9 cellular contexts compared by ENCODE assay signal in the genomic region with DNA sequence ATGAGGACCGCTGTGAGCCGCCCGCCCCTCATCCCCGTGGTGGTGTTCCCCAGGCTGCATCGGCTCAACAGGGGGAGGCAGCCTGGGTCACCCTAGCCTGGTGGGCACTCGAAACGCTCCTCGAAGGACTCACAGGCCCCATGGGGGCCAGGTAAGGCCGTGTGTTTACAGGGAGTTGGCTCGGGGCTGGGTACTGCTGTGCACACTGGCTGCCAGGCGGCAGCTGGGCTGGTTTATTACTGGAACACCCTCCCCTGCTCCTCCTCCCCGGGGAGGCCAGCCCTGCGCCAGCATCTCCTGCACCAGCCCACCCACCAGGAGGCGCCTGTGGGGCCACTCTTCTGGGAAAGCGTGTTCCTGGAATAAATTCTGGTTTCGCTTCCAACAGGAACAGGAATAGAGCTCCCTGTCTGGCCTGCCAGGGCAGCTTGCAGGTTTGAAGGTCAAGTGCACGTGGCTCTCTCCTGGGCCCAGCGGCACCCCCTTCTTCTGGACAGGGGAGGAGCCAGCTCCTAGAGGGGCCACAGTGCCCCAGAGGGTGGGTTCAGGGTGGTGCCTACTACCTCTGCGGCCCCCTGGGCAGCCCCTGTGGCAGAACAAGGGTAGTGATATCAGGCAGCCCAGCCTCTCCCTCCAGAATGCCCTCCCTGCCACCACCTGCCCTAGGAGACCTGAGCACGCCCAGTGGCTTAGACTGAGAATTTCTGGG.
DNase-seq lines count a peak whose midpoint lies in the region; ATAC-seq and TF ChIP-seq lines count a peak whose summit lies in the region.
"Had no signal": no experiment of that assay in that cellular context is flagged by ENCODE, and none has a peak within 500 bp of the region (broad histone marks: within the 10 kb centered on the region; RNA-seq: fewer than 3 reads in every experiment).

No MANE protein-coding gene starts in this region.

- no peaks in the 10 kb centered on the region for H3K27me3 ChIP-seq in GM06990 (replicated peaks; ENCODE audit: control insufficient read depth, insufficient read depth, low read length)

- H3K27ac ChIP-seq in 22Rv1: peak overlapping the region; percentile 79

- TF ChIP-seq CTCF in 22Rv1 (IDR thresholded peaks at IDR 0.05) (peak; percentile 91), GM06990 (IDR thresholded peaks at IDR 0.05; ENCODE audit: insufficient read depth, low read length, poor library complexity, severe bottlenecking) (peak; percentile 31)

- H3K4me3 ChIP-seq in GM06990 (replicated peaks; ENCODE audit: low read depth, low read length): no peak overlapping the region

- DNase-seq in GM06990 (ENCODE audit: extremely low read depth, insufficient read length) (no peak), NCI-H526 (lab: John Stamatoyannopoulos, UW) (peak; percentile 42 to 89), astrocyte of the hippocampus (ENCODE audit: low read depth, low spot score) (peak; percentile 65), iris pigment epithelial cell (ENCODE audit: low read depth) (peak; percentile 26), globus pallidus (ENCODE audit: low spot score) (no peak)
- DNase-seq in stimulated activated naive CD8-positive, alpha-beta T cell treated with anti-CD3 and anti-CD28 coated beads, Interleukin-15, Interleukin-2, amounts not matched to agents 100 U/mL and 50 U/mL, for 24 hours: peak; percentile 37
- DNase-seq: stimulated activated naive B cell treated with anti-CD40 and anti-IgM and Interleukin-4, amounts not matched to agents 10 μg/mL and 1 μg/mL and 100 μg/mL, for 72 hours had no signal

- ATAC-seq in stimulated activated naive CD8-positive, alpha-beta T cell treated with anti-CD3 and anti-CD28 coated beads, Interleukin-15, Interleukin-2, amounts not matched to agents 100 U/mL and 50 U/mL, for 24 hours: peak; percentile 33
- ATAC-seq in HG03378 (IDR thresholded peaks at IDR 0.05; ENCODE audit: unreplicated experiment): no peak

- H3K36me3 ChIP-seq in GM06990 (ENCODE audit: control insufficient read depth, insufficient read depth, low read length): no peaks in the 10 kb centered on the region; the same call in 1 of the 2 replicates

Comparison
In these comparisons a context has a peak if more than half of its experiments do, and no peak if none do; other contexts are left out.
1. DNase-seq: peak in NCI-H526 (2 of 2), astrocyte of the hippocampus (single experiment), iris pigment epithelial cell (single experiment) and stimulated activated naive CD8-positive, alpha-beta T cell treated with anti-CD3 and anti-CD28 coated beads, Interleukin-15, Interleukin-2, amounts not matched to agents 100 U/mL and 50 U/mL, for 24 hours (single experiment); none in GM06990 (single experiment) and globus pallidus (single experiment).